Comparison of ENCODE assay signal across 21 cellular contexts in the genomic region with DNA sequence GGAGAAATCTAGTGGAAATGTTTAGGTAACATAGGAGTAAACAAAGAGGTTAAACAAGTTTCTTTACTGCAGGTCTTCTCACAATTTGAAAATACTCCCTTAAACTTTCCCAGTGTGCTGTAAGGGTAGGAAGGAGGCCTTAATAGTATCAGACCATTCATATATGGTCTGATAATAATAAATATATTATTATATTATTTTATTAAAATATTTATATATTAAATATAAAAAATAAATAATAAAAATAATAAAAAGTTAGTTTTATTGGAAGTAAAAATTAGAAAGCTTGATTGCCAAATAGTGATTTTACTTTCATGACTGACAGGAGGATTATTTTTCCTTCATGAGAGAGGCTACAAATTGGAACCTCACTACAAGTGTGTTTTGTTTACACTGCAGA. TPM values are rescaled to one million over a fixed set of nuclear protein-coding genes. Genes with fewer than 3 reads are reported as not detected.
A peak's percentile ranks its signal among the peaks of the same experiment; 100 is the strongest.
DNase-seq lines count a peak whose midpoint lies in the region; ATAC-seq, FAIRE-seq and TF ChIP-seq lines count a peak whose summit lies in the region.
"Had no signal": no experiment of that assay in that cellular context is flagged by ENCODE, and none has a peak within 500 bp of the region (broad histone marks: within the 10 kb centered on the region; RNA-seq: fewer than 3 reads in every experiment).

No MANE protein-coding gene starts in this region.

- DNase-seq in K562 (ENCODE audit: extremely low read depth in 1 of 4, low spot score in 3 of 4) (no peak), neuronal stem cell (ENCODE audit: low spot score) (no peak), amniotic stem cell (lab: John Stamatoyannopoulos, UW) (no peak), sciatic nerve (ENCODE audit: low spot score) (no peak)
- no peak for DNase-seq in CD8-positive, alpha-beta T cell
- DNase-seq: 8988T; C1 segment of cervical spinal cord; Caco-2; CD4-positive, alpha-beta memory T cell; DMS153; DND-41; GDM1; H9 had no signal

- no peak overlapping the region for H3K9ac ChIP-seq in K562 (ENCODE audit: insufficient read depth in 1 of 2, low read depth in 2 of 2, low read length in 2 of 2)
- H3K9ac ChIP-seq in neuronal stem cell (ENCODE audit: low read depth, low read length, poor library complexity), result no peak overlapping the region

- H3K4me1 ChIP-seq in K562 (replicated peaks in 1 of 2; ENCODE audit: control insufficient read depth in 2 of 2, insufficient read depth in 2 of 2, low read length in 2 of 2) (peaks cover 3 to 66% of the 10 kb centered on the region in 2 experiments; a peak in 4 of 5 replicates), neuronal stem cell (ENCODE audit: control insufficient read depth in 2 of 2, insufficient read depth in 1 of 2, low read depth in 1 of 2, low read length in 2 of 2) (peaks cover 0 to 3% of the 10 kb centered on the region in 2 donors)
- H3K4me1 ChIP-seq in CD8-positive, alpha-beta T cell (ENCODE audit: insufficient read depth, low read length), result no peaks in the 10 kb centered on the region

- POLR2A ChIA-PET in K562 (lab: Yijun Ruan, JAX), result interaction anchor here (0.8 to 1.2 kb wide), 2 partner anchors 10 to 12 kb away, joined by 4 read pairs; no protein-coding TSS in a partner anchor
- POLR2A ChIA-PET in CD8-positive, alpha-beta T cell (lab: Charles Lee), result interaction anchor here (1.1 kb wide), 1 partner anchor 9 kb away, joined by 3 read pairs; no protein-coding TSS in a partner anchor

- no peak overlapping the region for H3K4me3 ChIP-seq in K562
- H3K4me3 ChIP-seq in neuronal stem cell (ENCODE audit: low read length in 2 of 2), result no peak overlapping the region
- H3K4me3 ChIP-seq in CD8-positive, alpha-beta T cell (ENCODE audit: low read depth, low read length), result no peak overlapping the region
- H3K4me3 ChIP-seq: GM12878, GM23338 had no signal

- H3K27ac ChIP-seq in K562 (ENCODE audit: extremely low read depth, low read depth, low read length) (no peak overlapping the region), neuronal stem cell (replicated peaks; ENCODE audit: low read length) (no peak overlapping the region)
- no peak overlapping the region for H3K27ac ChIP-seq in CD8-positive, alpha-beta T cell (ENCODE audit: low read depth, low read length)

- no peak overlapping the region for H3K18ac ChIP-seq in neuronal stem cell (ENCODE audit: low read length)

- H3K9me1 ChIP-seq in K562 (ENCODE audit: control insufficient read depth, insufficient read depth, low read length), result no peaks in the 10 kb centered on the region

- ATAC-seq in K562 (no peak), GM21367 (IDR thresholded peaks at IDR 0.05; ENCODE audit: unreplicated experiment) (no peak), sciatic nerve (no peak)
- ATAC-seq in CD8-positive, alpha-beta T cell, result no peak
- ATAC-seq: GM12878, GM23338, HCT116 had no signal

- no peaks in the 10 kb centered on the region for H3K9me3 Mint-ChIP-seq in CD8-positive, alpha-beta T cell
- H3K9me3 Mint-ChIP-seq: CD4-positive, alpha-beta memory T cell; GM23338; H9 had no signal

- no peak overlapping the region for H3K4me3 Mint-ChIP-seq in CD8-positive, alpha-beta T cell
- H3K4me3 Mint-ChIP-seq: CD4-positive, alpha-beta memory T cell; GM23338; H9 had no signal

- H4K20me1 ChIP-seq in K562 (replicated peaks; ENCODE audit: control insufficient read depth, insufficient read depth, low read length), result no peaks in the 10 kb centered on the region

- FAIRE-seq in G401.6 (lab: Jason Lieb, UNC) (peak; percentile 37), K562 (lab: Jason Lieb, UNC) (no peak)
- FAIRE-seq: GM12878, GM19239 had no signal

- no peak for TF ChIP-seq EP300 in K562 (IDR thresholded peaks at IDR 0.05; ENCODE audit: low read length)

- intact Hi-C loops in K562 (cut with micrococcal nuclease), result loop anchor here (10.0 kb wide), 1 partner anchor 865 kb away; no protein-coding TSS in a partner anchor
- intact Hi-C loops in CD8-positive, alpha-beta T cell (cut with DNase I, micrococcal nuclease), result no loop called here
- intact Hi-C loops in sciatic nerve (cut with DNase I), result no loop called here

- CTCF ChIA-PET in K562 (lab: Yijun Ruan, JAX; ENCODE audit: low intra/inter-chr PET ratio), result no interaction called here
- CTCF ChIA-PET in CD8-positive, alpha-beta T cell (lab: Charles Lee), result no interaction called here

- no peak overlapping the region for H3K4me2 ChIP-seq in K562 (ENCODE audit: insufficient read depth, low read length)
- H3K4me2 ChIP-seq in neuronal stem cell (ENCODE audit: insufficient read depth, low read length, poor library complexity, severe bottlenecking), result no peak overlapping the region

- no peak for TF ChIP-seq RAD21 in K562 (CRISPR knock-in tag; conservative IDR thresholded peaks at IDR 0.05 in 1 of 2, IDR thresholded peaks at IDR 0.05 in 1 of 2)

- BruUV-seq in K562 (replicated peaks; lab: Mats Ljungman, UMichigan), result no TSS peak

- peaks cover 52% of the 10 kb centered on the region for H3K79me2 ChIP-seq in K562 (ENCODE audit: control insufficient read depth, insufficient read depth, low read length)

- H2AK5ac ChIP-seq in neuronal stem cell (ENCODE audit: low read depth, low read length), result no peak overlapping the region

- H2BK5ac ChIP-seq in neuronal stem cell (ENCODE audit: low read length), result no peak overlapping the region

- H3K36me3 ChIP-seq in K562 (ENCODE audit: control insufficient read depth, insufficient read depth, low read length) (peaks cover 34% of the 10 kb centered on the region), neuronal stem cell (replicated peaks in 1 of 2; ENCODE audit: control insufficient read depth in 2 of 2, insufficient read depth in 2 of 2, low read length in 2 of 2) (no peaks in the 10 kb centered on the region)
- no peaks in the 10 kb centered on the region for H3K36me3 ChIP-seq in CD8-positive, alpha-beta T cell (ENCODE audit: insufficient read depth, low read length)

- H2AFZ ChIP-seq in K562 (ENCODE audit: low read depth, low read length), result peak overlapping the region; percentile 63
- H2AFZ ChIP-seq in neuronal stem cell (ENCODE audit: low read length), result peak overlapping the region; percentile 3

- H2BK120ac ChIP-seq in neuronal stem cell (ENCODE audit: low read depth, low read length), result no peak overlapping the region

- no peak overlapping the region for H4K91ac ChIP-seq in neuronal stem cell (ENCODE audit: low read depth, low read length, poor library complexity)

- no peak for TF ChIP-seq POLR2A in K562 (conservative IDR thresholded peaks at IDR 0.05)

- no peak overlapping the region for H3K27ac Mint-ChIP-seq in CD8-positive, alpha-beta T cell
- H3K27ac Mint-ChIP-seq: CD4-positive, alpha-beta memory T cell; GM23338; H9 had no signal

- H3K79me1 ChIP-seq in neuronal stem cell (ENCODE audit: low read depth, low read length), result no peaks in the 10 kb centered on the region

- H2BK15ac ChIP-seq in neuronal stem cell (ENCODE audit: low read length), result no peak overlapping the region

- H3K27me3 ChIP-seq in K562 (ENCODE audit: control insufficient read depth in 2 of 2, insufficient read depth in 2 of 2, low read length in 2 of 2), result no peaks in the 10 kb centered on the region
- H3K27me3 ChIP-seq in neuronal stem cell (ENCODE audit: control insufficient read depth in 3 of 3, insufficient read depth in 3 of 3, low read depth in 1 of 3, low read length in 3 of 3), result no peaks in the 10 kb centered on the region
- H3K27me3 ChIP-seq in CD8-positive, alpha-beta T cell (ENCODE audit: insufficient read depth, low read length), result no peaks in the 10 kb centered on the region

- H3K4me1 Mint-ChIP-seq in CD8-positive, alpha-beta T cell (ENCODE audit: low read depth), result no peaks in the 10 kb centered on the region
- H3K4me1 Mint-ChIP-seq: CD4-positive, alpha-beta memory T cell had no signal

- no peak overlapping the region for H3K4ac ChIP-seq in neuronal stem cell (ENCODE audit: low read length)

- H3K9me3 ChIP-seq in K562 (replicated peaks; ENCODE audit: control insufficient read depth, insufficient read depth, low read depth, low read length), result no peaks in the 10 kb centered on the region
- H3K9me3 ChIP-seq in neuronal stem cell (replicated peaks in 1 of 2; ENCODE audit: control insufficient read depth in 2 of 2, insufficient read depth in 1 of 2, low read depth in 1 of 2, low read length in 2 of 2), result no peaks in the 10 kb centered on the region
- no peaks in the 10 kb centered on the region for H3K9me3 ChIP-seq in CD8-positive, alpha-beta T cell (ENCODE audit: low read length)
- H3K9me3 ChIP-seq: Caco-2 had no signal

- H3K36me3 Mint-ChIP-seq in CD8-positive, alpha-beta T cell, result no peaks in the 10 kb centered on the region
- H3K36me3 Mint-ChIP-seq: CD4-positive, alpha-beta memory T cell had no signal

- no peak overlapping the region for H3K14ac ChIP-seq in neuronal stem cell (ENCODE audit: low read length)

- no peak for TF ChIP-seq CTCF in K562 (IDR thresholded peaks at IDR 0.05 in 2 of 3, conservative IDR thresholded peaks at IDR 0.05 in 1 of 3; ENCODE audit: insufficient read depth in 2 of 3, low read depth in 1 of 3, low read length in 3 of 3)
- TF ChIP-seq CTCF in CD8-positive, alpha-beta T cell (IDR thresholded peaks at IDR 0.05), result no peak

- H4K8ac ChIP-seq in neuronal stem cell (ENCODE audit: low read depth, low read length), result no peak overlapping the region

- no peaks in the 10 kb centered on the region for H3K27me3 Mint-ChIP-seq in CD8-positive, alpha-beta T cell (ENCODE audit: low read depth)
- H3K27me3 Mint-ChIP-seq: CD4-positive, alpha-beta memory T cell had no signal

- in situ Hi-C loops in K562 (cut with MboI), result no loop called here

- no peak overlapping the region for H3K23ac ChIP-seq in neuronal stem cell (ENCODE audit: low read depth, low read length, poor library complexity)

- no peak overlapping the region for H2BK12ac ChIP-seq in neuronal stem cell (ENCODE audit: low read length)

RNA-seq across cellular contexts. Expression of gene NOSTRIN, which starts 7.1 kb away (rescaled TPM):
- 31.6 and 70.5 TPM in 2 replicates for total RNA-seq in K562 (2011; cell fraction: chromatin; rRNA removed; ENCODE audit: low replicate concordance)
- 13.3 and 16.6 TPM in 2 replicates for total RNA-seq in K562 (2011; cell fraction: nucleolus; rRNA removed)
- 34.2 and 67.0 TPM in 2 replicates for total RNA-seq in K562 (2011; cell fraction: nucleoplasm; rRNA removed)
- total RNA-seq in K562 (2014; rRNA removed) (33.8 and 51.0 TPM in 2 replicates), K562 (2014; rRNA removed; fragmentation: Illumina TruSeq; extraction: Trizol) (68.1 and 86.4 TPM in 2 replicates), K562 (2015; rRNA removed; fragmentation: Illumina TruSeq; extraction: Trizol) (46.2 and 51.9 TPM in 2 replicates), K562 (2021) (50.9 and 56.3 TPM in 2 replicates), sciatic nerve (36.2 TPM)
- polyA plus RNA-seq in K562 (2011; rRNA removed) (13.8 and 26.7 TPM in 2 replicates), K562 (2014; fragmentation: Illumina TruSeq; extraction: Trizol) (73.0 and 81.1 TPM in 2 replicates), K562 (2014; fragmentation: Nextera tagmentation; extraction: Ambion mirVana) (10 to 100 TPM; 51.9 to 82.9 TPM), K562 (2014; rRNA removed) (41.7 and 59.4 TPM in 2 replicates)
- 2.5 and 3.7 TPM in 2 replicates for polyA plus RNA-seq in K562 (2011; cell fraction: cytosol; rRNA removed)
- 13.8 and 19.0 TPM in 2 replicates for polyA plus RNA-seq in K562 (2011; cell fraction: nucleus; rRNA removed)
- 33.4 and 74.8 TPM in 2 replicates for polyA plus RNA-seq in K562 (2012)
- polyA minus RNA-seq in K562 (2011; rRNA and poly(A)+ RNA removed), result 30.8 and 41.4 TPM in 2 replicates
- polyA minus RNA-seq in K562 (2011; cell fraction: cytosol; rRNA and poly(A)+ RNA removed), result 6.0 and 9.7 TPM in 2 replicates
- 40.0 and 42.3 TPM in 2 replicates for polyA minus RNA-seq in K562 (2011; cell fraction: nucleus; rRNA and poly(A)+ RNA removed)
- not detected for polyA plus RNA-seq in neuronal stem cell (2013, experiment 1 of 2)
- polyA plus RNA-seq in neuronal stem cell (2013, experiment 2 of 2), result not detected
- total RNA-seq in CD8-positive, alpha-beta T cell, result under 1 TPM; 0.19 to 0.33 TPM
- total RNA-seq: A673; CD4-positive, alpha-beta memory T cell; GM23338; H9 had no signal
- polyA plus RNA-seq: BJ; CD4-positive, alpha-beta memory T cell had no signal

Comparison
In these comparisons a context has a peak if more than half of its experiments do, and no peak if none do; other contexts are left out.
1. RNA of gene NOSTRIN, which starts 7.1 kb away (total RNA-seq): 13.3 to 86.4 TPM in K562 and 36.2 TPM in sciatic nerve (single experiment); 0.19 to 0.33 TPM in CD8-positive, alpha-beta T cell; every median in the first group is over 10 times any median in the second.